ENCODE assay signal across 29 cellular contexts in the genomic region with DNA sequence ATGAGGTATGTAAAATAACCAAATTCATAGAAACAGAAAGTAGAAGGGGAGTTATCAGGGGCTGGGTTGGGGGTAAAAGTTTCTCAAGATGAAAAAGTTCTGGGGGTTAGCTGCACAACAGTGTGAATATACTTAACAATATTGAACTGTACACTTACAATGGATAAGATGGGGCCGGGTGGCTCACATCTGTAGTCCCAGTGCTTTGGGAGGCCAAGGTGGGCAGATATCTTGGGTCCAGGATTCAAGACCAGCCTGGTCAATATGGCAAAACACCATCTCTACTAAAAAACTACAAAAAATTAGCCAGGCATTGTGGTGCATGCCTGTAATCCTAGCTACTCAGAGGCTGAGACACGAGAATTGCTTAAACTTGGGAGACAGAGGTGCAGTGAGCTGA.
DNase-seq lines count a peak whose midpoint lies in the region; ATAC-seq and TF ChIP-seq lines count a peak whose summit lies in the region.
"Had no signal": no experiment of that assay in that cellular context is flagged by ENCODE, and none has a peak within 500 bp of the region (broad histone marks: within the 10 kb centered on the region; RNA-seq: fewer than 3 reads in every experiment).

No MANE protein-coding gene starts in this region.

- DNase-seq in T-helper 17 cell (no peak), left lobe of liver (ENCODE audit: low spot score) (peak; percentile 7), osteocyte (ENCODE audit: extremely low spot score, unreplicated experiment) (peak; percentile 27), NCI-H774 (lab: John Stamatoyannopoulos, UW) (no peak)
- DNase-seq in activated CD4-positive, alpha-beta T cell treated with anti-CD3 and anti-CD28 coated beads for 48 hours = no peak
- DNase-seq: 8988T; ACHN; AML-193; BE2C; C1 segment of cervical spinal cord; Caco-2; Calu3; CD4-positive, alpha-beta memory T cell; CD4-positive, alpha-beta T cell; CD4-positive, CD25-positive, alpha-beta regulatory T cell; CD8-positive, alpha-beta memory T cell; CD8-positive, alpha-beta T cell; COR-L47; DMS 273 treated with DMSO at 0.1 percent for 48 hours; DMS153; DMS53; DMS79; DMS79 treated with DMSO at 0.1 percent for 48 hours; DND-41; EL had no signal

- TF ChIP-seq CTCF in osteocyte (IDR thresholded peaks at IDR 0.05) = no peak

- H3K4me1 Mint-ChIP-seq in T-helper 17 cell (no peaks in the 10 kb centered on the region), osteocyte (ENCODE audit: unreplicated experiment) (peaks cover 10% of the 10 kb centered on the region)
- H3K4me1 Mint-ChIP-seq: B cell; CD14-positive monocyte; CD4-positive, alpha-beta memory T cell; CD4-positive, CD25-positive, alpha-beta regulatory T cell; CD8-positive, alpha-beta memory T cell had no signal

- peak overlapping the region; percentile 9 for H3K4me3 Mint-ChIP-seq in T-helper 17 cell
- H3K4me3 Mint-ChIP-seq in osteocyte (ENCODE audit: unreplicated experiment) = no peak overlapping the region
- H3K4me3 Mint-ChIP-seq: B cell; CD14-positive monocyte; CD4-positive, alpha-beta memory T cell; CD4-positive, alpha-beta T cell; CD4-positive, CD25-positive, alpha-beta regulatory T cell; CD8-positive, alpha-beta memory T cell; CD8-positive, alpha-beta T cell had no signal

- H3K9me3 ChIP-seq in T-helper 17 cell (ENCODE audit: control insufficient read depth, low read length, poor library complexity, severe bottlenecking) = no peaks in the 10 kb centered on the region
- H3K9me3 ChIP-seq: BE2C had no signal

- H3K36me3 Mint-ChIP-seq in T-helper 17 cell (ENCODE audit: low read depth) (no peaks in the 10 kb centered on the region), osteocyte (ENCODE audit: unreplicated experiment) (no peaks in the 10 kb centered on the region)
- H3K36me3 Mint-ChIP-seq: CD14-positive monocyte; CD4-positive, alpha-beta memory T cell; CD4-positive, CD25-positive, alpha-beta regulatory T cell; CD8-positive, alpha-beta memory T cell; CD8-positive, alpha-beta T cell had no signal

- H3K27me3 Mint-ChIP-seq in T-helper 17 cell (peaks cover 7% of the 10 kb centered on the region), osteocyte (ENCODE audit: unreplicated experiment) (peaks cover 9% of the 10 kb centered on the region)
- H3K27me3 Mint-ChIP-seq: B cell; CD4-positive, CD25-positive, alpha-beta regulatory T cell had no signal

- peaks cover 17% of the 10 kb centered on the region for H3K9me3 Mint-ChIP-seq in osteocyte (ENCODE audit: unreplicated experiment)

- ATAC-seq in T-helper 17 cell (no peak), left lobe of liver (no peak), HG02798 (IDR thresholded peaks at IDR 0.05; ENCODE audit: poor library complexity, unreplicated experiment) (no peak)
- ATAC-seq: A549; CD8-positive, alpha-beta T cell had no signal

- no peak overlapping the region for H3K27ac Mint-ChIP-seq in T-helper 17 cell
- no peak overlapping the region for H3K27ac Mint-ChIP-seq in osteocyte (ENCODE audit: unreplicated experiment)
- H3K27ac Mint-ChIP-seq: B cell; CD14-positive monocyte; CD4-positive, alpha-beta memory T cell; CD4-positive, alpha-beta T cell; CD4-positive, CD25-positive, alpha-beta regulatory T cell; CD8-positive, alpha-beta memory T cell; CD8-positive, alpha-beta T cell had no signal

Comparison
In these comparisons a context has a peak if more than half of its experiments do, and no peak if none do; other contexts are left out.
1. DNase-seq: peak in left lobe of liver (single experiment) and osteocyte (single experiment); none in T-helper 17 cell (0 of 3), activated CD4-positive, alpha-beta T cell treated with anti-CD3 and anti-CD28 coated beads for 48 hours (single experiment) and NCI-H774 (single experiment).